Comparison of ENCODE assay signal across 12 cellular contexts in the genomic region with DNA sequence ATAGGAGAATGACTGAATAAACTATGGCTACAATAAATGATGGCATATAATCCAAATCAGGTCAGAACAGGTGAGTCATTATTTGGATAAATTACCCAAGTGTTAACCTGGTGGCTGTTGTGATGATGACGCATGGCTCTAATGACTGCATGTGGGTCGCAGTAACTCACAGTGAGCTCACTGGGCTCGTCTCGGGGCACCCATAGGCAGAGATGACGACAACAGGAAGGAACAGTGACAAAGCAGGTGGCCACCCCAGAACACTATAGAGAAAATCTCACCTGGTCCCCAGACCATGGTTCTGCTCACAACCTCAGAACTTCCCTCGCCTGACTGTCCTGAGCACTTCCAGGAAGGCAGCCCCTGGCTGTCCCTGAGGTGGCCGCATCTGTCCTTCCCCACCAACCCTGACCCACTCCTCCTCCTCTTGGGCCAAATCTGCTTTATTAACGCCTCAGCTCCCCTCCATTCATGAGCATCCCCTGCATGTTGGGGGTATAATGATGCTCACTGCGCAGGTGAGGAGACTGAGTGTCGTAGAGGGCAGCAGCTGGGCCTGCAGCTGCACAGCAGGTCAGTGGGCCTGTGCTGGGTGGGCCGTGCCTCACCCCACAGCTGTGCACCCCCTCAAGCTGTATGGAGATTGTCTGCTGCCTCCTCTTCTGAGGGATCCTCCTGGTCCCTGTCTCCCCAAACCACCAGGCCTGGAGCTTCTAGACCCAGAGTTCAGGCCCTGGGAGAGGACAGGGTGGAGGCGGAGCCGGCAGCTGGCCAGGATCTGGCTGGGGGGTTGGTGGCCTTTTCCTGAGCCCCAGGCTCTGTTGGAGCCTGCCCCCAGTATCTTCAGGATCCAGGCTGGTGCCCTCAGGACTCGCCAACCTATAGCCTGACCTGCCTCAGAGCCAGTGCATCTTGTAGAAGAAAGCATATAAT. TPM values are rescaled to one million over a fixed set of nuclear protein-coding genes. Genes with fewer than 3 reads are reported as not detected.
DNase-seq lines count a peak whose midpoint lies in the region; ATAC-seq, FAIRE-seq and TF ChIP-seq lines count a peak whose summit lies in the region.
"Had no signal": no experiment of that assay in that cellular context is flagged by ENCODE, and none has a peak within 500 bp of the region (broad histone marks: within the 10 kb centered on the region; RNA-seq: fewer than 3 reads in every experiment).

No MANE protein-coding gene starts in this region.

- BruUV-seq in IMR-90 (replicated peaks; lab: Mats Ljungman, UMichigan) = no TSS peak

- H4K8ac ChIP-seq in IMR-90 (ENCODE audit: low read depth in 2 of 2, low read length in 2 of 2) = no peak overlapping the region

- H3K4me1 ChIP-seq in IMR-90 (ENCODE audit: control insufficient read depth, insufficient read depth, low read length) = peaks cover 2% of the 10 kb centered on the region; the same call in 1 of the 2 replicates
- peaks cover 3% of the 10 kb centered on the region for H3K4me1 ChIP-seq in psoas muscle

- H4K20me1 ChIP-seq in IMR-90 (ENCODE audit: insufficient read depth, low read length) = no peaks in the 10 kb centered on the region

- H2AK9ac ChIP-seq in IMR-90 (replicated peaks; ENCODE audit: low read depth, low read length, poor library complexity) = peak overlapping the region; percentile 85

- H3K36me3 ChIP-seq in IMR-90 (ENCODE audit: control insufficient read depth, insufficient read depth, low read length) (no peaks in the 10 kb centered on the region), psoas muscle (ENCODE audit: insufficient read depth in 1 of 2, low read depth in 1 of 2) (no peaks in the 10 kb centered on the region)

- H3K4ac ChIP-seq in IMR-90 (ENCODE audit: low read depth, low read length) = no peak overlapping the region

- H4K5ac ChIP-seq in IMR-90 (ENCODE audit: low read depth, low read length) = no peak overlapping the region

- dilution Hi-C loops in IMR-90 (cut with HindIII; ENCODE audit: low sequenced_read_pairs, unreplicated experiment) = no loop called here

- H3K27me3 ChIP-seq in IMR-90 (ENCODE audit: control insufficient read depth, insufficient read depth, low read length) = no peaks in the 10 kb centered on the region; the same call in 1 of the 2 replicates
- H3K27me3 ChIP-seq in psoas muscle (ENCODE audit: insufficient read depth in 3 of 3, low read length in 2 of 3) = peaks cover 0 to 8% (median 0%) of the 10 kb centered on the region in 3 donors

- CTCF ChIA-PET in IMR-90 (lab: Yijun Ruan, JAX) = interaction anchor here (0.6 to 1.1 kb wide), 2 partner anchors 8 to 11 kb away, joined by 3 read pairs; no protein-coding TSS in a partner anchor

- H3K4me2 ChIP-seq in IMR-90 (ENCODE audit: low read depth, low read length) = no peak overlapping the region

- H3K9me1 ChIP-seq in IMR-90 (ENCODE audit: insufficient read depth, low read length) = no peaks in the 10 kb centered on the region

- POLR2A ChIA-PET in IMR-90 (lab: Charles Lee; ENCODE audit: unreplicated experiment) = no interaction called here

- H2AK5ac ChIP-seq in IMR-90 (ENCODE audit: low read depth, low read length) = peak overlapping the region; percentile 67; the same call in 1 of the 2 replicates

- no peak overlapping the region for H2BK5ac ChIP-seq in IMR-90 (ENCODE audit: low read depth, low read length, poor library complexity, severe bottlenecking)

- H3K14ac ChIP-seq in IMR-90 (replicated peaks; ENCODE audit: low read depth, low read length) = no peak overlapping the region

- H3K9me3 ChIP-seq in IMR-90 (ENCODE audit: control insufficient read depth, insufficient read depth, low read length) (no peaks in the 10 kb centered on the region), psoas muscle (no peaks in the 10 kb centered on the region)

- in situ Hi-C loops in IMR-90 (cut with MboI; ENCODE audit: low sequenced_read_pairs) = loop anchor here (25.0 kb wide), 1 partner anchor 402 kb away; no protein-coding TSS in a partner anchor

- intact Hi-C loops in IMR-90 (cut with micrococcal nuclease) = no loop called here
- intact Hi-C loops in psoas muscle (cut with DNase I) = no loop called here

- H3K4me3 ChIP-seq in IMR-90 (ENCODE audit: insufficient read depth, low read depth, low read length) (no peak overlapping the region), epithelial cell of esophagus (ENCODE audit: low read length) (no peak overlapping the region), psoas muscle (no peak overlapping the region)

- H3K79me1 ChIP-seq in IMR-90 (ENCODE audit: low read depth in 1 of 2, low read length in 2 of 2) = peaks cover 0 to 13% of the 10 kb centered on the region in 2 experiments; a peak in 1 of 4 replicates

- no CpG with 5 or more reads among the region's 14 CpGs for WGBS in IMR-90 (ENCODE audit: extremely low coverage in 2 of 2, insufficient read length in 1 of 2), 2 experiments
- 80 to 93% (median 81%) methylated on average over 7 to 14 of the region's 14 CpGs for WGBS in psoas muscle, 3 donors

- peak; percentile 78 to 85 for ATAC-seq in activated CD4-positive, CD25-positive, alpha-beta regulatory T cell treated with anti-CD3 and anti-CD28 coated beads, Interleukin-2, amount 50 U/mL, for 24 hours
- ATAC-seq in IMR-90 (ENCODE audit: low read depth) (peak; percentile 44), psoas muscle (no peak)

- TF ChIP-seq RAD21 in IMR-90 (IDR thresholded peaks at IDR 0.05; ENCODE audit: low read length) = no peak

- H2BK20ac ChIP-seq in IMR-90 (ENCODE audit: low read depth, low read length) = no peak overlapping the region

- H2BK120ac ChIP-seq in IMR-90 (ENCODE audit: low read depth, low read length) = no peak overlapping the region

- H3K56ac ChIP-seq in IMR-90 (ENCODE audit: extremely low read depth, insufficient read depth, low read length) = no peak overlapping the region

- TF ChIP-seq CTCF in IMR-90 (conservative IDR thresholded peaks at IDR 0.05; ENCODE audit: low read depth, low read length) = no peak
- no peak for TF ChIP-seq CTCF in epithelial cell of esophagus (IDR thresholded peaks at IDR 0.05; ENCODE audit: insufficient read depth, low read depth, low read length, missing control alignments)
- TF ChIP-seq CTCF in D721Med (IDR thresholded peaks at IDR 0.05; ENCODE audit: insufficient read depth, missing control alignments) = no peak
- no peak for TF ChIP-seq CTCF in psoas muscle (IDR thresholded peaks at IDR 0.05)

- peak overlapping the region; percentile 32 for H2AFZ ChIP-seq in IMR-90 (replicated peaks; ENCODE audit: low read length, poor library complexity)

- DNase-seq in activated CD4-positive, CD25-positive, alpha-beta regulatory T cell treated with anti-CD3 and anti-CD28 coated beads, Interleukin-2, amount 50 U/mL, for 72 hours = no peak
- no peak for DNase-seq in IMR-90
- DNase-seq in epithelial cell of esophagus (ENCODE audit: low read depth) = peak; percentile 75
- DNase-seq in renal cortical epithelial cell (ENCODE audit: low read depth) = peak; percentile 27
- DNase-seq in activated effector memory CD4-positive, alpha-beta T cell treated with anti-CD3 and anti-CD28 coated beads, Interleukin-2, amount 50 U/mL, for 16 hours = no peak
- DNase-seq in D721Med (ENCODE audit: insufficient read length, low spot score) = no peak
- DNase-seq in psoas muscle = no peak
- DNase-seq: hippocampal formation, NCI-H2171 treated with DMSO at 0.1 percent for 48 hours had no signal

- no peak for TF ChIP-seq POLR2A in IMR-90 (IDR thresholded peaks at IDR 0.05; ENCODE audit: low read depth, low read length)

- no peak overlapping the region for H3K18ac ChIP-seq in IMR-90 (ENCODE audit: low read depth, low read length)

- FAIRE-seq in D721Med (lab: Jason Lieb, UNC) = no peak

- H3K27ac ChIP-seq in IMR-90 (ENCODE audit: insufficient read depth, low read length) = no peak overlapping the region
- no peak overlapping the region for H3K27ac ChIP-seq in psoas muscle
- H3K27ac ChIP-seq: 22Rv1 had no signal

- no peak overlapping the region for H3K23ac ChIP-seq in IMR-90 (ENCODE audit: low read depth, low read length)

- no peak overlapping the region for H4K91ac ChIP-seq in IMR-90 (ENCODE audit: insufficient read depth, low read depth, low read length)

- no peak overlapping the region for H2BK15ac ChIP-seq in IMR-90 (ENCODE audit: low read depth, low read length)

- H3K9ac ChIP-seq in IMR-90 (ENCODE audit: low read depth, low read length) = no peak overlapping the region

TF ChIP-seq in IMR-90, 13 proteins besides CTCF, POLR2A, EP300 and RAD21:
- TF ChIP-seq FOS (IDR thresholded peaks at IDR 0.05; ENCODE audit: low read depth, low read length) (no peak), BHLHE40 (IDR thresholded peaks at IDR 0.05; ENCODE audit: low read depth, low read length) (no peak), MAFK (IDR thresholded peaks at IDR 0.05; ENCODE audit: low read depth, low read length) (no peak), NFE2L2 (IDR thresholded peaks at IDR 0.05; ENCODE audit: low read depth, low read length) (no peak)

RNA-seq across cellular contexts. Expression of a gene that starts 30.9 kb away (rescaled TPM):
- total RNA-seq in IMR-90 (2012; rRNA removed) = 7.5 TPM in 2 replicates
- polyA plus RNA-seq in IMR-90 (2012; rRNA removed) = 35.1 and 39.2 TPM in 2 replicates
- polyA plus RNA-seq in IMR-90 (2012; cell fraction: cytosol; rRNA removed) = 26.6 and 29.1 TPM in 2 replicates
- 250 and 274 TPM in 2 replicates for polyA plus RNA-seq in IMR-90 (2012; cell fraction: nucleus; rRNA removed; ENCODE audit: low replicate concordance)
- total RNA-seq in renal cortical epithelial cell = 3.5 and 10.5 TPM in 2 replicates
- total RNA-seq in psoas muscle = 1 to 10 TPM; 3.4 to 8.6 (median 6.2) TPM
- polyA plus RNA-seq in psoas muscle = 1 to 10 TPM; 4.0 to 9.9 (median 5.3) TPM

RNA-seq across cellular contexts. Expression of a gene that starts 59.3 kb away (rescaled TPM):
- total RNA-seq in IMR-90 (2012; rRNA removed) (0.90 and 1.1 TPM in 2 replicates), renal cortical epithelial cell (0.52 and 3.3 TPM in 2 replicates), psoas muscle (under 1 TPM; 0.13 to 0.34 (median 0.20) TPM)
- polyA plus RNA-seq in IMR-90 (2012; rRNA removed) (5.2 and 6.1 TPM in 2 replicates), psoas muscle (under 1 TPM; 0.03 to 0.16 (median 0.08) TPM)
- polyA plus RNA-seq in IMR-90 (2012; cell fraction: cytosol; rRNA removed) = 1.8 and 2.6 TPM in 2 replicates
- polyA plus RNA-seq in IMR-90 (2012; cell fraction: nucleus; rRNA removed; ENCODE audit: low replicate concordance) = 46.8 and 69.5 TPM in 2 replicates
- total RNA-seq: activated T-helper 2 cell treated with anti-CD3 and anti-CD28 coated beads, Interferon-gamma antibody, Interleukin-2, Interleukin-4, amounts not matched to agents 10 μg/mL and 5 μg/mL and 100 μg/mL, durations not matched to agents 14 hours and 24 hours and 36 hours had no signal

Comparison
In these comparisons a context has a peak if more than half of its experiments do, and no peak if none do; other contexts are left out.
1. ATAC-seq: peak in activated CD4-positive, CD25-positive, alpha-beta regulatory T cell treated with anti-CD3 and anti-CD28 coated beads, Interleukin-2, amount 50 U/mL, for 24 hours (2 of 2) and IMR-90 (single experiment); none in psoas muscle (0 of 4).
2. DNase-seq: peak in epithelial cell of esophagus (single experiment) and renal cortical epithelial cell (single experiment); none in activated CD4-positive, CD25-positive, alpha-beta regulatory T cell treated with anti-CD3 and anti-CD28 coated beads, Interleukin-2, amount 50 U/mL, for 72 hours (single experiment), IMR-90 (single experiment), activated effector memory CD4-positive, alpha-beta T cell treated with anti-CD3 and anti-CD28 coated beads, Interleukin-2, amount 50 U/mL, for 16 hours (single experiment), D721Med (single experiment) and psoas muscle (0 of 2).